ENCODE assay signal across 24 cellular contexts in the genomic region with DNA sequence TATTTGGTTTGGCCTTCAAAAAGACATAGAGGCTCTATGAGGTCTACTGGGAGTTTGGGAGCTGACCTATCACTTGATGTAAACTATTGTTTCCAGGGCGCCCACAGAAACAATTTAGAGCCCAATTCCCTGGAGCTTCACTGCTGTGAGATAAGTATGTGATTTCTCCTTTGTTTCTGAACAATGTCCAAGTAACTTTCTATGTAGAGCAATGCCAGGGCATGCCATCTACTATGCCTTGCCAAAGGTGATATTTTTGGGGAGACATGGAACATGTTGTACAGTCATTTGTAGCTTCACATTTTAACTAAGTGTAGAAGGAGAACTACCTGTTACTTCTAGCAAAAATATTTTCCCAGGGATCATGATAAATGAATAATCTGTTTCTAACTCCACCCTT.
DNase-seq lines count a peak whose midpoint lies in the region; ATAC-seq and TF ChIP-seq lines count a peak whose summit lies in the region.
"Had no signal": no experiment of that assay in that cellular context is flagged by ENCODE, and none has a peak within 500 bp of the region (broad histone marks: within the 10 kb centered on the region; RNA-seq: fewer than 3 reads in every experiment).

No MANE protein-coding gene starts in this region.

- H3K27me3 ChIP-seq in right atrium auricular region (no peaks in the 10 kb centered on the region), heart left ventricle (no peaks in the 10 kb centered on the region), Caco-2 (replicated peaks; ENCODE audit: control insufficient read depth, insufficient read depth, low read length) (no peaks in the 10 kb centered on the region; the same call in 1 of the 2 replicates)
- H3K27me3 ChIP-seq: BLaER1 treated with 17β-estradiol and CSF1 and Interleukin-3, amounts not matched to agents 10 nM and 100 nM had no signal

- H3K4me3 Mint-ChIP-seq in Caco-2 (ENCODE audit: unreplicated experiment), result no peak overlapping the region
- H3K4me3 Mint-ChIP-seq: B cell; CD4-positive, alpha-beta T cell; CD8-positive, alpha-beta T cell had no signal

- H3K4me3 ChIP-seq in right atrium auricular region (no peak overlapping the region), heart left ventricle (no peak overlapping the region), fibroblast of the aortic adventitia (ENCODE audit: low read depth, low read length) (no peak overlapping the region), Caco-2 (ENCODE audit: low read depth, low read length) (no peak overlapping the region)
- H3K4me3 ChIP-seq: BLaER1 treated with 17β-estradiol and CSF1 and Interleukin-3, amounts not matched to agents 10 nM and 100 nM; GM12878 had no signal

- no peaks in the 10 kb centered on the region for H3K36me3 Mint-ChIP-seq in Caco-2 (ENCODE audit: insufficient read depth, unreplicated experiment)
- H3K36me3 Mint-ChIP-seq: CD8-positive, alpha-beta T cell had no signal

- peak; percentile 79 for ATAC-seq in Right ventricle myocardium inferior
- peak in 3 of 4 donors; percentile 58 to 98 (median 77) for ATAC-seq in heart left ventricle
- peak; percentile 84 for ATAC-seq in left ventricle myocardium superior
- ATAC-seq: CD8-positive, alpha-beta T cell; GM12878 had no signal

- WGBS in heart left ventricle, 4 donors, result 67 to 87% (median 78%) methylated on average over 1 of the region's 1 CpG

- POLR2A ChIA-PET in Caco-2 (lab: Charles Lee), result no interaction called here

- no peak overlapping the region for H3K27ac Mint-ChIP-seq in Caco-2 (ENCODE audit: unreplicated experiment)
- H3K27ac Mint-ChIP-seq: B cell; CD4-positive, alpha-beta T cell; CD8-positive, alpha-beta T cell had no signal

- H3K27ac ChIP-seq in right atrium auricular region (no peak overlapping the region), heart left ventricle (peak overlapping the region in 1 of 12 donors; percentile 36)
- H3K27ac ChIP-seq: BLaER1 treated with 17β-estradiol and CSF1 and Interleukin-3, amounts not matched to agents 10 nM and 100 nM; C4-2B had no signal

- H3K4me1 ChIP-seq in right atrium auricular region (no peaks in the 10 kb centered on the region), heart left ventricle (no peaks in the 10 kb centered on the region), Caco-2 (no peaks in the 10 kb centered on the region)
- H3K4me1 ChIP-seq: BLaER1 treated with 17β-estradiol and CSF1 and Interleukin-3, amounts not matched to agents 10 nM and 100 nM had no signal

- H3K4me1 Mint-ChIP-seq in Caco-2 (ENCODE audit: low read depth, unreplicated experiment), result no peaks in the 10 kb centered on the region
- H3K4me1 Mint-ChIP-seq: B cell had no signal

- no peak for TF ChIP-seq POLR2A in heart left ventricle (IDR thresholded peaks at IDR 0.05)

- DNase-seq in Right ventricle myocardium inferior (ENCODE audit: missing footprints) (no peak), right atrium auricular region (ENCODE audit: low spot score) (no peak), heart left ventricle (no peak), cardiac septum (ENCODE audit: low spot score) (no peak), fibroblast of the aortic adventitia (ENCODE audit: low read depth) (peak; percentile 7), left ventricle myocardium superior (no peak), Caco-2 (no peak), AG20443 (ENCODE audit: low spot score) (no peak)
- DNase-seq: 8988T; ACHN; AML-193; CD4-positive, alpha-beta T cell; CD8-positive, alpha-beta T cell; DMS 273 treated with DMSO at 0.1 percent for 48 hours; DMS153; DMS53; DMS79; DND-41; EL; GDM1 had no signal

- TF ChIP-seq CTCF in right atrium auricular region (IDR thresholded peaks at IDR 0.05) (no peak), heart left ventricle (IDR thresholded peaks at IDR 0.05) (no peak), fibroblast of the aortic adventitia (IDR thresholded peaks at IDR 0.05; ENCODE audit: insufficient read depth, low read length) (no peak), Caco-2 (IDR thresholded peaks at IDR 0.05; ENCODE audit: insufficient read depth in 1 of 2, low read depth in 1 of 2, low read length in 1 of 2, severe bottlenecking in 1 of 2, unreplicated experiment in 1 of 2) (no peak)

- no TSS peak for BruUV-seq in Caco-2 (replicated peaks; lab: Mats Ljungman, UMichigan)

- H3K36me3 ChIP-seq in right atrium auricular region, result no peaks in the 10 kb centered on the region
- H3K36me3 ChIP-seq in heart left ventricle, result no peaks in the 10 kb centered on the region
- no peaks in the 10 kb centered on the region for H3K36me3 ChIP-seq in Caco-2 (ENCODE audit: control insufficient read depth, insufficient read depth, low read length)
- H3K36me3 ChIP-seq: BLaER1 treated with 17β-estradiol and CSF1 and Interleukin-3, amounts not matched to agents 10 nM and 100 nM had no signal

- no peaks in the 10 kb centered on the region for H3K27me3 Mint-ChIP-seq in Caco-2 (ENCODE audit: insufficient read depth, unreplicated experiment)
- H3K27me3 Mint-ChIP-seq: B cell; CD4-positive, alpha-beta T cell had no signal

- H3K9me3 Mint-ChIP-seq in Caco-2 (ENCODE audit: unreplicated experiment), result no peaks in the 10 kb centered on the region
- H3K9me3 Mint-ChIP-seq: CD4-positive, alpha-beta T cell had no signal

- H3K9me3 ChIP-seq in right atrium auricular region (no peaks in the 10 kb centered on the region), heart left ventricle (peaks cover 0 to 5% (median 0%) of the 10 kb centered on the region in 12 donors), Caco-2 (no peaks in the 10 kb centered on the region; the same call in 1 of the 2 replicates)
- H3K9me3 ChIP-seq: BLaER1 treated with 17β-estradiol and CSF1 and Interleukin-3, amounts not matched to agents 10 nM and 100 nM had no signal

- intact Hi-C loops in Right ventricle myocardium inferior (cut with DNase I), result no loop called here
- intact Hi-C loops in heart left ventricle (cut with DNase I), result no loop called here
- intact Hi-C loops in cardiac septum (cut with DNase I), result no loop called here
- intact Hi-C loops in left ventricle myocardium superior (cut with micrococcal nuclease), result no loop called here
- intact Hi-C loops in Caco-2 (cut with micrococcal nuclease; ENCODE audit: unreplicated experiment), result no loop called here

- CTCF ChIA-PET in Caco-2 (lab: Charles Lee), result no interaction called here
